In genomic region chr1:924619-925323, GRCh38 we compare ENCODE assay signal across 8 cellular contexts. TPM values are rescaled to one million over a fixed set of nuclear protein-coding genes. Genes with fewer than 3 reads are reported as not detected.
DNase-seq lines count a peak whose midpoint lies in the region; TF ChIP-seq lines count a peak whose summit lies in the region.

No MANE protein-coding gene starts in this region.

- H3K9me3 Mint-ChIP-seq in activated CD4-positive, alpha-beta memory T cell treated with anti-CD3 and anti-CD28 coated beads for 36 hours: no peaks in the 10 kb centered on the region
- H3K9me3 Mint-ChIP-seq in activated CD4-positive, alpha-beta memory T cell treated with anti-CD3 and anti-CD28 coated beads, Interleukin-2, amount 10 ng/mL, durations not matched to agents 7 days and 5 days: no peaks in the 10 kb centered on the region
- H3K9me3 Mint-ChIP-seq in activated T-helper 2 cell treated with anti-CD3 and anti-CD28 coated beads, Interferon-gamma antibody, Interleukin-2, Interleukin-4, amounts not matched to agents 10 μg/mL and 5 μg/mL and 100 μg/mL, durations not matched to agents 14 hours and 24 hours and 36 hours: no peaks in the 10 kb centered on the region

- peaks cover 24 to 43% (median 36%) of the 10 kb centered on the region in 4 donors for H3K4me1 ChIP-seq in transverse colon

- CTCF ChIA-PET in activated CD4-positive, alpha-beta memory T cell treated with anti-CD3 and anti-CD28 coated beads for 36 hours (lab: Charles Lee): no interaction called here
- CTCF ChIA-PET in activated CD4-positive, alpha-beta memory T cell treated with anti-CD3 and anti-CD28 coated beads, Interleukin-2, amount 10 ng/mL, durations not matched to agents 7 days and 5 days (lab: Charles Lee): no interaction called here

- DNase-seq in activated CD4-positive, alpha-beta memory T cell treated with anti-CD3 and anti-CD28 coated beads for 36 hours: no peak
- no peak for DNase-seq in activated CD4-positive, alpha-beta memory T cell treated with anti-CD3 and anti-CD28 coated beads, Interleukin-2, amount 10 ng/mL, durations not matched to agents 7 days and 5 days
- peak; percentile 35 for DNase-seq in UCSD-AML1 (lab: John Stamatoyannopoulos, UW; ENCODE audit: unreplicated experiment)
- peak; percentile 53 for DNase-seq in iris pigment epithelial cell (ENCODE audit: low read depth)
- DNase-seq in transverse colon: peak; percentile 36
- DNase-seq in MV-4-11 (lab: John Stamatoyannopoulos, UW): no peak
- DNase-seq in activated gamma-delta T cell treated with Interleukin-2 at 50 U/mL for 16 hours: no peak
- DNase-seq in activated T-helper 2 cell treated with anti-CD3 and anti-CD28 coated beads, Interferon-gamma antibody, Interleukin-2, Interleukin-4, amounts not matched to agents 10 μg/mL and 5 μg/mL and 100 μg/mL, durations not matched to agents 14 hours and 24 hours and 36 hours (ENCODE audit: low spot score): no peak

- H3K27ac Mint-ChIP-seq in activated CD4-positive, alpha-beta memory T cell treated with anti-CD3 and anti-CD28 coated beads for 36 hours: no peak overlapping the region
- H3K27ac Mint-ChIP-seq in activated CD4-positive, alpha-beta memory T cell treated with anti-CD3 and anti-CD28 coated beads, Interleukin-2, amount 10 ng/mL, durations not matched to agents 7 days and 5 days: no peak overlapping the region
- no peak overlapping the region for H3K27ac Mint-ChIP-seq in activated T-helper 2 cell treated with anti-CD3 and anti-CD28 coated beads, Interferon-gamma antibody, Interleukin-2, Interleukin-4, amounts not matched to agents 10 μg/mL and 5 μg/mL and 100 μg/mL, durations not matched to agents 14 hours and 24 hours and 36 hours

- POLR2A ChIA-PET in activated CD4-positive, alpha-beta memory T cell treated with anti-CD3 and anti-CD28 coated beads for 36 hours (lab: Charles Lee): no interaction called here
- POLR2A ChIA-PET in activated CD4-positive, alpha-beta memory T cell treated with anti-CD3 and anti-CD28 coated beads, Interleukin-2, amount 10 ng/mL, durations not matched to agents 7 days and 5 days (lab: Charles Lee): no interaction called here

- H3K4me3 Mint-ChIP-seq in activated CD4-positive, alpha-beta memory T cell treated with anti-CD3 and anti-CD28 coated beads for 36 hours: peak overlapping the region; percentile 3
- H3K4me3 Mint-ChIP-seq in activated CD4-positive, alpha-beta memory T cell treated with anti-CD3 and anti-CD28 coated beads, Interleukin-2, amount 10 ng/mL, durations not matched to agents 7 days and 5 days: no peak overlapping the region
- H3K4me3 Mint-ChIP-seq in activated T-helper 2 cell treated with anti-CD3 and anti-CD28 coated beads, Interferon-gamma antibody, Interleukin-2, Interleukin-4, amounts not matched to agents 10 μg/mL and 5 μg/mL and 100 μg/mL, durations not matched to agents 14 hours and 24 hours and 36 hours (ENCODE audit: low read depth): no peak overlapping the region

- TF ChIP-seq POLR2A in transverse colon (IDR thresholded peaks at IDR 0.05): no peak

- H3K27me3 ChIP-seq in transverse colon: peaks cover 100% of the 10 kb centered on the region

- WGBS in transverse colon (ENCODE audit: low coverage in 1 of 2), 2 donors: 2% methylated on average over 20 of the region's 89 CpGs; no CpG with 5 or more reads in 1 of the 2 donors

- H3K4me3 ChIP-seq in transverse colon: peak overlapping the region in 3 of 4 donors; percentile 32 to 54 (median 52)

- H3K36me3 ChIP-seq in transverse colon: no peaks in the 10 kb centered on the region

- peaks cover 47% of the 10 kb centered on the region for H3K27me3 Mint-ChIP-seq in activated CD4-positive, alpha-beta memory T cell treated with anti-CD3 and anti-CD28 coated beads for 36 hours
- H3K27me3 Mint-ChIP-seq in activated CD4-positive, alpha-beta memory T cell treated with anti-CD3 and anti-CD28 coated beads, Interleukin-2, amount 10 ng/mL, durations not matched to agents 7 days and 5 days: peaks cover 49% of the 10 kb centered on the region
- peaks cover 54% of the 10 kb centered on the region for H3K27me3 Mint-ChIP-seq in activated T-helper 2 cell treated with anti-CD3 and anti-CD28 coated beads, Interferon-gamma antibody, Interleukin-2, Interleukin-4, amounts not matched to agents 10 μg/mL and 5 μg/mL and 100 μg/mL, durations not matched to agents 14 hours and 24 hours and 36 hours (ENCODE audit: low read depth)

- intact Hi-C loops in activated CD4-positive, alpha-beta memory T cell treated with anti-CD3 and anti-CD28 coated beads for 36 hours (cut with micrococcal nuclease): no loop called here
- intact Hi-C loops in transverse colon (cut with DNase I; ENCODE audit: low total_unique reads): no loop called here
- intact Hi-C loops in activated T-helper 2 cell treated with anti-CD3 and anti-CD28 coated beads, Interferon-gamma antibody, Interleukin-2, Interleukin-4, amounts not matched to agents 10 μg/mL and 5 μg/mL and 100 μg/mL, durations not matched to agents 14 hours and 24 hours and 36 hours (cut with micrococcal nuclease): no loop called here

- in situ Hi-C loops in transverse colon (cut with MboI; ENCODE audit: low pct_ligation_motif_present in 1 of 4, low pct_unique_long_range_greater_than_20kb in 1 of 4, low sequenced_read_pairs in 3 of 4): no loop called here

- peaks cover 15% of the 10 kb centered on the region for H3K4me1 Mint-ChIP-seq in activated CD4-positive, alpha-beta memory T cell treated with anti-CD3 and anti-CD28 coated beads for 36 hours (ENCODE audit: low read depth)
- peaks cover 13% of the 10 kb centered on the region for H3K4me1 Mint-ChIP-seq in activated CD4-positive, alpha-beta memory T cell treated with anti-CD3 and anti-CD28 coated beads, Interleukin-2, amount 10 ng/mL, durations not matched to agents 7 days and 5 days
- H3K4me1 Mint-ChIP-seq in activated T-helper 2 cell treated with anti-CD3 and anti-CD28 coated beads, Interferon-gamma antibody, Interleukin-2, Interleukin-4, amounts not matched to agents 10 μg/mL and 5 μg/mL and 100 μg/mL, durations not matched to agents 14 hours and 24 hours and 36 hours (ENCODE audit: low read depth): peaks cover 4% of the 10 kb centered on the region

- TF ChIP-seq EP300 in transverse colon (IDR thresholded peaks at IDR 0.05; ENCODE audit: low read depth): no peak

- H3K9me3 ChIP-seq in transverse colon: no peaks in the 10 kb centered on the region

- H3K27ac ChIP-seq in transverse colon: peak overlapping the region in 1 of 4 donors; percentile 4

- H3K36me3 Mint-ChIP-seq in activated CD4-positive, alpha-beta memory T cell treated with anti-CD3 and anti-CD28 coated beads for 36 hours: no peaks in the 10 kb centered on the region
- H3K36me3 Mint-ChIP-seq in activated CD4-positive, alpha-beta memory T cell treated with anti-CD3 and anti-CD28 coated beads, Interleukin-2, amount 10 ng/mL, durations not matched to agents 7 days and 5 days (ENCODE audit: low read depth): no peaks in the 10 kb centered on the region
- H3K36me3 Mint-ChIP-seq in activated T-helper 2 cell treated with anti-CD3 and anti-CD28 coated beads, Interferon-gamma antibody, Interleukin-2, Interleukin-4, amounts not matched to agents 10 μg/mL and 5 μg/mL and 100 μg/mL, durations not matched to agents 14 hours and 24 hours and 36 hours (ENCODE audit: low read depth): no peaks in the 10 kb centered on the region

- no peak for TF ChIP-seq CTCF in transverse colon (IDR thresholded peaks at IDR 0.05)

RNA-seq across cellular contexts. Expression of gene SAMD11, which starts 1.0 kb away (rescaled TPM):
- total RNA-seq in activated CD4-positive, alpha-beta memory T cell treated with anti-CD3 and anti-CD28 coated beads for 36 hours: not detected
- not detected for total RNA-seq in activated CD4-positive, alpha-beta memory T cell treated with anti-CD3 and anti-CD28 coated beads, Interleukin-2, amount 10 ng/mL, durations not matched to agents 7 days and 5 days
- 10 to 100 TPM in 1 of 4 donors, 1 to 10 TPM in 2, not detected in 1; 2.2 to 26.9 (median 3.0) TPM for total RNA-seq in transverse colon
- total RNA-seq in activated T-helper 2 cell treated with anti-CD3 and anti-CD28 coated beads, Interferon-gamma antibody, Interleukin-2, Interleukin-4, amounts not matched to agents 10 μg/mL and 5 μg/mL and 100 μg/mL, durations not matched to agents 14 hours and 24 hours and 36 hours: not detected in 2 replicates

RNA-seq across cellular contexts. Expression of gene NOC2L, which starts 34.3 kb away (rescaled TPM):
- total RNA-seq in activated CD4-positive, alpha-beta memory T cell treated with anti-CD3 and anti-CD28 coated beads for 36 hours: 100 to 1,000 TPM; 111 to 117 TPM
- 10 to 100 TPM; 58.2 to 58.4 TPM for total RNA-seq in activated CD4-positive, alpha-beta memory T cell treated with anti-CD3 and anti-CD28 coated beads, Interleukin-2, amount 10 ng/mL, durations not matched to agents 7 days and 5 days
- 10 to 100 TPM; 17.6 to 50.4 (median 31.6) TPM for total RNA-seq in transverse colon
- 150 and 154 TPM in 2 replicates for total RNA-seq in activated T-helper 2 cell treated with anti-CD3 and anti-CD28 coated beads, Interferon-gamma antibody, Interleukin-2, Interleukin-4, amounts not matched to agents 10 μg/mL and 5 μg/mL and 100 μg/mL, durations not matched to agents 14 hours and 24 hours and 36 hours

RNA-seq across cellular contexts. Expression of gene KLHL17, which starts 35.6 kb away (rescaled TPM):
- total RNA-seq in activated CD4-positive, alpha-beta memory T cell treated with anti-CD3 and anti-CD28 coated beads for 36 hours: 10 to 100 TPM; 25.8 to 30.6 TPM
- total RNA-seq in activated CD4-positive, alpha-beta memory T cell treated with anti-CD3 and anti-CD28 coated beads, Interleukin-2, amount 10 ng/mL, durations not matched to agents 7 days and 5 days: 10 to 100 TPM; 28.6 to 31.7 TPM
- 10 to 100 TPM; 10.8 to 26.1 (median 11.4) TPM for total RNA-seq in transverse colon
- 36.8 and 41.6 TPM in 2 replicates for total RNA-seq in activated T-helper 2 cell treated with anti-CD3 and anti-CD28 coated beads, Interferon-gamma antibody, Interleukin-2, Interleukin-4, amounts not matched to agents 10 μg/mL and 5 μg/mL and 100 μg/mL, durations not matched to agents 14 hours and 24 hours and 36 hours

RNA-seq across cellular contexts. Expression of gene PLEKHN1, which starts 41.5 kb away (rescaled TPM):
- total RNA-seq in activated CD4-positive, alpha-beta memory T cell treated with anti-CD3 and anti-CD28 coated beads for 36 hours: 1 to 10 TPM; 5.8 to 6.0 TPM
- 1 to 10 TPM; 7.6 to 8.2 TPM for total RNA-seq in activated CD4-positive, alpha-beta memory T cell treated with anti-CD3 and anti-CD28 coated beads, Interleukin-2, amount 10 ng/mL, durations not matched to agents 7 days and 5 days
- 1 to 10 TPM in 1 of 4 donors, under 1 TPM in 1, not detected in 2; 0.14 to 1.4 TPM for total RNA-seq in transverse colon
- total RNA-seq in activated T-helper 2 cell treated with anti-CD3 and anti-CD28 coated beads, Interferon-gamma antibody, Interleukin-2, Interleukin-4, amounts not matched to agents 10 μg/mL and 5 μg/mL and 100 μg/mL, durations not matched to agents 14 hours and 24 hours and 36 hours: 3.7 and 4.0 TPM in 2 replicates

RNA-seq across cellular contexts. Expression of gene PERM1, which starts 57.1 kb away (rescaled TPM):
- total RNA-seq in activated CD4-positive, alpha-beta memory T cell treated with anti-CD3 and anti-CD28 coated beads for 36 hours: not detected
- not detected for total RNA-seq in activated CD4-positive, alpha-beta memory T cell treated with anti-CD3 and anti-CD28 coated beads, Interleukin-2, amount 10 ng/mL, durations not matched to agents 7 days and 5 days
- total RNA-seq in transverse colon: under 1 TPM in 1 of 4 donors, not detected in 3; 0.14 TPM
- total RNA-seq in activated T-helper 2 cell treated with anti-CD3 and anti-CD28 coated beads, Interferon-gamma antibody, Interleukin-2, Interleukin-4, amounts not matched to agents 10 μg/mL and 5 μg/mL and 100 μg/mL, durations not matched to agents 14 hours and 24 hours and 36 hours: not detected in 2 replicates

Comparison
In these comparisons a context has a peak if more than half of its experiments do, and no peak if none do; other contexts are left out.
1. DNase-seq: peak in UCSD-AML1 (single experiment), iris pigment epithelial cell (single experiment) and transverse colon (single experiment); none in activated CD4-positive, alpha-beta memory T cell treated with anti-CD3 and anti-CD28 coated beads for 36 hours (single experiment), activated CD4-positive, alpha-beta memory T cell treated with anti-CD3 and anti-CD28 coated beads, Interleukin-2, amount 10 ng/mL, durations not matched to agents 7 days and 5 days (single experiment), MV-4-11 (single experiment), activated gamma-delta T cell treated with Interleukin-2 at 50 U/mL for 16 hours (single experiment) and activated T-helper 2 cell treated with anti-CD3 and anti-CD28 coated beads, Interferon-gamma antibody, Interleukin-2, Interleukin-4, amounts not matched to agents 10 μg/mL and 5 μg/mL and 100 μg/mL, durations not matched to agents 14 hours and 24 hours and 36 hours (single experiment).